In the genomic region with DNA sequence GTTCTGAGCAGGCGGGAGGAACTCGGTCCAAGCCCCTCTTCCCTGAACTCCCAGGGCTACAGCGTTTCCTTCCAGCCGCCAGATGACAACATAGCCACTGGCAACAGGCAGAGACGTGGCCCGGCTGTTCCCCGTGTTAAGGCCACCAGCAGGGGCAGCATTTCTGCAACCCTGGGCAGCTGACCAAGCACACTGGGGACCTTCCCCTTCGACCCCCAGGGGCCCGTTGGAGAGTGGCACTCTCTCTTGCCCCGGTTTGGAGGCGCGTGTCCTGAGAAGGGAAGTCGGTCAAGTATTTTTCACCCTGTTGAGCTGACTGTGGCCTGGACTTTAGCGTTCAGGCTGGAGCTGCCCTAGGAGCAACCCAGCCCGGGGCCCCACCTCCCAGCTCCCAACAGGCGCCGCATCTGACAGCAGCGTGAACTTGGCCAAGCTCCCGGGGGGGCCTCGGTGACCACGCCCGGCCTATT, we compare ENCODE assay signal across 9 cellular contexts. TPM values are rescaled to one million over a fixed set of nuclear protein-coding genes. Genes with fewer than 3 reads are reported as not detected.
DNase-seq lines count a peak whose midpoint lies in the region; ATAC-seq, FAIRE-seq and TF ChIP-seq lines count a peak whose summit lies in the region.
"Had no signal": no experiment of that assay in that cellular context is flagged by ENCODE, and none has a peak within 500 bp of the region (broad histone marks: within the 10 kb centered on the region; RNA-seq: fewer than 3 reads in every experiment).

No MANE protein-coding gene starts in this region.

- in situ Hi-C loops in SK-MEL-5 (cut with HindIII; ENCODE audit: low pct_unique_long_range_greater_than_20kb, low sequenced_read_pairs): no loop called here

- no peak for ATAC-seq in HG03159 (IDR thresholded peaks at IDR 0.05; ENCODE audit: unreplicated experiment)

- H3K27ac Mint-ChIP-seq in progenitor cell of endocrine pancreas: peak overlapping the region; percentile 3
- H3K27ac Mint-ChIP-seq: mesothelial cell of epicardium had no signal

- H3K36me3 Mint-ChIP-seq in progenitor cell of endocrine pancreas (ENCODE audit: insufficient read depth): peaks cover 3% of the 10 kb centered on the region

- H3K27me3 Mint-ChIP-seq in progenitor cell of endocrine pancreas: no peaks in the 10 kb centered on the region

- H3K4me1 Mint-ChIP-seq in progenitor cell of endocrine pancreas (ENCODE audit: low read depth): peaks cover 5% of the 10 kb centered on the region

- no peaks in the 10 kb centered on the region for H3K9me3 ChIP-seq in cardiac muscle cell (ENCODE audit: low read depth)

- no peak overlapping the region for H3K27ac ChIP-seq in cardiac muscle cell

- TF ChIP-seq CTCF in GM12872 (IDR thresholded peaks at IDR 0.05; ENCODE audit: insufficient read depth, low read depth, low read length) (peak; percentile 51), cardiac muscle cell (IDR thresholded peaks at IDR 0.05; ENCODE audit: low read depth, low read length) (peak; percentile 71), progenitor cell of endocrine pancreas (IDR thresholded peaks at IDR 0.05; ENCODE audit: unreplicated experiment) (peak; percentile 63)

- no peaks in the 10 kb centered on the region for H3K36me3 ChIP-seq in cardiac muscle cell

- TF ChIP-seq POLR2A in GM12892 (IDR thresholded peaks at IDR 0.05; ENCODE audit: low read depth, low read length): no peak

- no peaks in the 10 kb centered on the region for H3K9me3 Mint-ChIP-seq in progenitor cell of endocrine pancreas (ENCODE audit: low read depth)
- H3K9me3 Mint-ChIP-seq: mesothelial cell of epicardium had no signal

- FAIRE-seq in GM12892 (lab: Jason Lieb, UNC): no peak

- H3K4me3 ChIP-seq in cardiac muscle cell: no peak overlapping the region

- peaks cover 5% of the 10 kb centered on the region for H3K4me1 ChIP-seq in cardiac muscle cell (ENCODE audit: low read depth)

- no peak overlapping the region for H3K4me3 Mint-ChIP-seq in progenitor cell of endocrine pancreas (ENCODE audit: low read depth)
- H3K4me3 Mint-ChIP-seq: mesothelial cell of epicardium had no signal

- H3K27me3 ChIP-seq in cardiac muscle cell: no peaks in the 10 kb centered on the region

- peak; percentile 40 for DNase-seq in SK-MEL-5 (ENCODE audit: low read depth, low spot score)
- DNase-seq in cardiac muscle cell (ENCODE audit: low read depth in 1 of 2, low spot score in 1 of 2): peak; percentile 31 to 73
- peak; percentile 28 for DNase-seq in progenitor cell of endocrine pancreas (ENCODE audit: low spot score, unreplicated experiment)
- no peak for DNase-seq in NCI-H1092 treated with DMSO at 0.1 percent for 48 hours (lab: John Stamatoyannopoulos, UW)
- no peak for DNase-seq in KG1 (lab: John Stamatoyannopoulos, UW)
- DNase-seq in GM12892 (ENCODE audit: insufficient read length): no peak

RNA-seq across cellular contexts. Expression of a gene that starts 37.6 kb away (rescaled TPM):
- total RNA-seq in SK-MEL-5 (2014; rRNA removed; shearing (Covaris generic)): 3.6 and 5.8 TPM in 2 replicates
- 2.5 and 6.1 TPM in 2 replicates for polyA plus RNA-seq in SK-MEL-5 (2015; cell fraction: cytosol; rRNA removed)
- polyA plus RNA-seq in SK-MEL-5 (2015; cell fraction: nucleus; rRNA removed): 15.3 and 15.4 TPM in 2 replicates
- total RNA-seq in cardiac muscle cell: 7.7 and 9.2 TPM in 2 replicates
- 6.0 and 6.4 TPM in 2 replicates for polyA plus RNA-seq in cardiac muscle cell
- total RNA-seq in progenitor cell of endocrine pancreas: 10.0 and 12.5 TPM in 2 replicates
- 2.2 TPM for polyA plus RNA-seq in GM12892 (2012; ENCODE audit: missing spikeins)

RNA-seq across cellular contexts. Expression of a gene that starts 37.7 kb away (rescaled TPM):
- total RNA-seq in SK-MEL-5 (2014; rRNA removed; shearing (Covaris generic)): 37.1 and 38.6 TPM in 2 replicates
- polyA plus RNA-seq in SK-MEL-5 (2015; cell fraction: cytosol; rRNA removed): 29.3 and 30.7 TPM in 2 replicates
- polyA plus RNA-seq in SK-MEL-5 (2015; cell fraction: nucleus; rRNA removed): 28.3 and 30.6 TPM in 2 replicates
- total RNA-seq in cardiac muscle cell (14.8 and 18.5 TPM in 2 replicates), progenitor cell of endocrine pancreas (18.7 and 20.4 TPM in 2 replicates)
- 10.7 and 13.7 TPM in 2 replicates for polyA plus RNA-seq in cardiac muscle cell
- polyA plus RNA-seq in GM12892 (2012; ENCODE audit: missing spikeins): 45.0 TPM

RNA-seq across cellular contexts. Expression of a gene that starts 59.2 kb away (rescaled TPM):
- 81.7 and 85.9 TPM in 2 replicates for total RNA-seq in SK-MEL-5 (2014; rRNA removed; shearing (Covaris generic))
- 97.5 and 101 TPM in 2 replicates for polyA plus RNA-seq in SK-MEL-5 (2015; cell fraction: cytosol; rRNA removed)
- 34.9 and 39.7 TPM in 2 replicates for polyA plus RNA-seq in SK-MEL-5 (2015; cell fraction: nucleus; rRNA removed)
- total RNA-seq in cardiac muscle cell: 4.0 and 15.5 TPM in 2 replicates
- 6.1 and 18.4 TPM in 2 replicates for polyA plus RNA-seq in cardiac muscle cell
- 52.4 and 55.0 TPM in 2 replicates for total RNA-seq in progenitor cell of endocrine pancreas
- 0.40 TPM for polyA plus RNA-seq in GM12892 (2012; ENCODE audit: missing spikeins)

Comparison
In these comparisons a context has a peak if more than half of its experiments do, and no peak if none do; other contexts are left out.
1. DNase-seq: peak in SK-MEL-5 (single experiment), cardiac muscle cell (2 of 2) and progenitor cell of endocrine pancreas (single experiment); none in NCI-H1092 treated with DMSO at 0.1 percent for 48 hours (single experiment), KG1 (single experiment) and GM12892 (single experiment).
2. Peak in every context shown above with its lines, with median percentiles within 50 percentile points of each other: CTCF ChIP-seq.